In genomic region chr3:101484805-101485620, GRCh38 we compare ENCODE assay signal across 1 cellular context.
TF ChIP-seq lines count a peak whose summit lies in the region.

No MANE protein-coding gene starts in this region.

TF ChIP-seq in SK-N-SH, 30 proteins besides CTCF, POLR2A, EP300 and RAD21:
- TF ChIP-seq RCOR1 (IDR thresholded peaks at IDR 0.05; ENCODE audit: low read length): no peak
- TF ChIP-seq MAX (IDR thresholded peaks at IDR 0.05; ENCODE audit: low read depth): no peak
- TF ChIP-seq NFIC (IDR thresholded peaks at IDR 0.05; ENCODE audit: borderline replicate concordance): no peak
- TF ChIP-seq SMC3 (IDR thresholded peaks at IDR 0.05; ENCODE audit: low read depth, low read length): no peak
- TF ChIP-seq JUND (IDR thresholded peaks at IDR 0.05): no peak
- TF ChIP-seq USF1 (IDR thresholded peaks at IDR 0.05; ENCODE audit: borderline replicate concordance, low read depth): no peak
- TF ChIP-seq MEF2A (IDR thresholded peaks at IDR 0.05; ENCODE audit: borderline replicate concordance, low read depth): no peak
- TF ChIP-seq, protein P1, sequence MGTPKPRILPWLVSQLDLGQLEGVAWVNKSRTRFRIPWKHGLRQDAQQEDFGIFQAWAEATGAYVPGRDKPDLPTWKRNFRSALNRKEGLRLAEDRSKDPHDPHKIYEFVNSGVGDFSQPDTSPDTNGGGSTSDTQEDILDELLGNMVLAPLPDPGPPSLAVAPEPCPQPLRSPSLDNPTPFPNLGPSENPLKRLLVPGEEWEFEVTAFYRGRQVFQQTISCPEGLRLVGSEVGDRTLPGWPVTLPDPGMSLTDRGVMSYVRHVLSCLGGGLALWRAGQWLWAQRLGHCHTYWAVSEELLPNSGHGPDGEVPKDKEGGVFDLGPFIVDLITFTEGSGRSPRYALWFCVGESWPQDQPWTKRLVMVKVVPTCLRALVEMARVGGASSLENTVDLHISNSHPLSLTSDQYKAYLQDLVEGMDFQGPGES (IDR thresholded peaks at IDR 0.05; ENCODE audit: low read depth, low read length): no peak
- no peak for TF ChIP-seq CHD2 (IDR thresholded peaks at IDR 0.05; ENCODE audit: low read length, partially characterized antibody)
- no peak for TF ChIP-seq FOXJ3 (CRISPR knock-in tag; IDR thresholded peaks at IDR 0.05)
- TF ChIP-seq FOSL2 (IDR thresholded peaks at IDR 0.05; ENCODE audit: borderline replicate concordance, low read depth): peak; percentile 58; the same call in 1 of the 2 replicates
- no peak for TF ChIP-seq SIN3A (IDR thresholded peaks at IDR 0.05; ENCODE audit: borderline replicate concordance, low read depth, low read length)
- TF ChIP-seq EZH2phosphoT487 (IDR thresholded peaks at IDR 0.05; ENCODE audit: borderline replicate concordance, low read depth): no peak
- peak; percentile 9; the same call in 1 of the 2 replicates for TF ChIP-seq TCF12 (IDR thresholded peaks at IDR 0.05)
